ENCODE assay signal across 13 cellular contexts in the genomic region with DNA sequence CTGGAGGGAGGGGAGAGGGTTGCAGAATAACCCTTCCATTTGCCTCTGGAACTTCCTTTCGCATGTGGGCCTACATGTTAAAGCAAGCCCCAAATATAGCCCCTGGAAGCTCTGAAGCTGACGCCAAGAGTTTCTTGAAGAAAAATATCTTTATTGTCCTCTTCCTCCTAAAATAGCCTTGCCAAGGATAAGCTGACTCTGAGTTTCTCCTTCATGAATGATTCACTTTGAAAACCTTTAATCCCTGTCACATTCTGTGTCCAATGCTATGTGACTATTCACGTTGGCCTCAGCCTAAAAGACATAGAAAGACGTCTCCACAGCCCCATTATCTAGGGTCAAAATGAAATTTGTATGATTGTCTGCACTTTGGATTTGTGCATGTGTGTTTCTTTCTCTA. TPM values are rescaled to one million over a fixed set of nuclear protein-coding genes. Genes with fewer than 3 reads are reported as not detected.
DNase-seq lines count a peak whose midpoint lies in the region; ATAC-seq, FAIRE-seq and TF ChIP-seq lines count a peak whose summit lies in the region.
"Had no signal": no experiment of that assay in that cellular context is flagged by ENCODE, and none has a peak within 500 bp of the region (broad histone marks: within the 10 kb centered on the region; RNA-seq: fewer than 3 reads in every experiment).

No MANE protein-coding gene starts in this region.

- DNase-seq in ELR (ENCODE audit: low read depth) (peak; percentile 57), adrenal gland (peak in 1 of 7 donors; percentile 28), keratinocyte (ENCODE audit: low read depth, low spot score) (no peak), spleen (no peak), Karpas-422 (no peak)
- no peak for DNase-seq in activated CD4-positive, CD25-positive, alpha-beta regulatory T cell (lab: John Stamatoyannopoulos, UW)
- DNase-seq: activated CD8-positive, alpha-beta memory T cell treated with anti-CD3 and anti-CD28 coated beads for 24 hours; activated naive CD4-positive, alpha-beta T cell treated with anti-CD3 and anti-CD28 coated beads, Interleukin-2, amount 50 U/mL, for 16 hours; Caco-2; NCI-H2029 had no signal

- peaks cover 64% of the 10 kb centered on the region for H3K79me2 ChIP-seq in keratinocyte (ENCODE audit: control insufficient read depth, insufficient read depth, low read length)
- no peaks in the 10 kb centered on the region for H3K79me2 ChIP-seq in Karpas-422 (ENCODE audit: low read length)

- H3K4me3 ChIP-seq in adrenal gland (no peak overlapping the region), keratinocyte (ENCODE audit: control insufficient read depth in 2 of 3, extremely low read depth in 1 of 3, insufficient read depth in 2 of 3, low read depth in 1 of 3, low read length in 3 of 3) (peak overlapping the region in 2 of 3 experiments; percentile 27 to 37), spleen (no peak overlapping the region), Karpas-422 (ENCODE audit: low read length) (no peak overlapping the region)
- H3K4me3 ChIP-seq: GM23338 had no signal

- H3K9ac ChIP-seq in keratinocyte (ENCODE audit: control insufficient read depth, extremely low read depth, insufficient read depth, low read length) (peak overlapping the region; percentile 93), Karpas-422 (ENCODE audit: low read length) (no peak overlapping the region)

- intact Hi-C loops in adrenal gland (cut with DNase I), result no loop called here
- intact Hi-C loops in spleen (cut with DNase I; ENCODE audit: low total_unique reads), result no loop called here

- H3K4me1 ChIP-seq in adrenal gland (replicated peaks in 1 of 2) (peaks cover 36 to 46% of the 10 kb centered on the region in 2 donors), keratinocyte (ENCODE audit: control insufficient read depth, extremely low read depth, insufficient read depth, low read length) (peaks cover 92% of the 10 kb centered on the region), spleen (peaks cover 6 to 45% (median 15%) of the 10 kb centered on the region in 6 donors), Karpas-422 (ENCODE audit: low read length) (no peaks in the 10 kb centered on the region)

- H3K27ac ChIP-seq in adrenal gland (peak overlapping the region; percentile 67 to 96 (median 94)), keratinocyte (ENCODE audit: control insufficient read depth, insufficient read depth, low read length) (peak overlapping the region; percentile 99), spleen (peak overlapping the region; percentile 10 to 80 (median 74)), Karpas-422 (ENCODE audit: low read length) (no peak overlapping the region)

- H3K9me2 ChIP-seq in Karpas-422 (replicated peaks; ENCODE audit: insufficient read depth, low read length), result no peaks in the 10 kb centered on the region

- TF ChIP-seq CTCF in adrenal gland (IDR thresholded peaks at IDR 0.05) (no peak), keratinocyte (optimal IDR thresholded peaks at IDR 0.05 in 1 of 3, IDR thresholded peaks at IDR 0.05 in 1 of 3, conservative IDR thresholded peaks at IDR 0.05 in 1 of 3; ENCODE audit: extremely low read depth in 1 of 3, insufficient read depth in 2 of 3, low read length in 3 of 3) (no peak), spleen (IDR thresholded peaks at IDR 0.05 in 8 of 11, conservative IDR thresholded peaks at IDR 0.05 in 3 of 11) (no peak)

- TF ChIP-seq POLR2A in adrenal gland (IDR thresholded peaks at IDR 0.05) (peak in 1 of 2 donors; percentile 21), spleen (IDR thresholded peaks at IDR 0.05) (no peak)

- dilution Hi-C loops in keratinocyte (cut with MboI; ENCODE audit: extremely low pct_ligation_motif_present, low sequenced_read_pairs), result no loop called here

- H4K20me1 ChIP-seq in keratinocyte (ENCODE audit: control insufficient read depth, extremely low read depth, insufficient read depth, low read length) (no peaks in the 10 kb centered on the region), Karpas-422 (ENCODE audit: insufficient read depth, low read depth, low read length) (no peaks in the 10 kb centered on the region)

- H3K4me2 ChIP-seq in keratinocyte (ENCODE audit: control insufficient read depth, extremely low read depth, insufficient read depth, low read depth, low read length) (peak overlapping the region; percentile 72), Karpas-422 (ENCODE audit: low read depth, low read length, poor library complexity, severe bottlenecking) (no peak overlapping the region)

- no peak for FAIRE-seq in keratinocyte (lab: Jason Lieb, UNC)

- H3K36me3 ChIP-seq in adrenal gland (replicated peaks in 1 of 2), result no peaks in the 10 kb centered on the region
- peaks cover 26 to 63% of the 10 kb centered on the region in 2 experiments for H3K36me3 ChIP-seq in keratinocyte (ENCODE audit: control insufficient read depth in 2 of 2, extremely low read depth in 1 of 2, insufficient read depth in 2 of 2, low read length in 2 of 2)
- H3K36me3 ChIP-seq in spleen, result no peaks in the 10 kb centered on the region
- no peaks in the 10 kb centered on the region for H3K36me3 ChIP-seq in Karpas-422 (ENCODE audit: insufficient read depth, low read length)

- H3K9me1 ChIP-seq in keratinocyte (ENCODE audit: control insufficient read depth, extremely low read depth, insufficient read depth, low read length), result no peaks in the 10 kb centered on the region

- H3K27me3 ChIP-seq in adrenal gland, result no peaks in the 10 kb centered on the region
- no peaks in the 10 kb centered on the region for H3K27me3 ChIP-seq in keratinocyte (ENCODE audit: control insufficient read depth, extremely low read depth, insufficient read depth, low read length)
- peaks cover 0 to 3% (median 0%) of the 10 kb centered on the region in 7 donors for H3K27me3 ChIP-seq in spleen (replicated peaks in 1 of 7)
- no peaks in the 10 kb centered on the region for H3K27me3 ChIP-seq in Karpas-422 (ENCODE audit: low read length)

- WGBS in adrenal gland, 4 donors, result 7 to 22% (median 15%) methylated on average over 4 of the region's 4 CpGs
- 44 to 71% (median 68%) methylated on average over 4 of the region's 4 CpGs for WGBS in spleen, 5 donors

- H2AFZ ChIP-seq in keratinocyte (ENCODE audit: control insufficient read depth, low read length) (no peak overlapping the region), Karpas-422 (ENCODE audit: low read length) (no peak overlapping the region)
- H2AFZ ChIP-seq: GM23338 had no signal

- H3K9me3 ChIP-seq in adrenal gland (replicated peaks in 1 of 3) (no peaks in the 10 kb centered on the region), keratinocyte (ENCODE audit: control insufficient read depth, low read depth, low read length) (no peaks in the 10 kb centered on the region), spleen (no peaks in the 10 kb centered on the region), Karpas-422 (ENCODE audit: low read length) (no peaks in the 10 kb centered on the region)
- H3K9me3 ChIP-seq: Caco-2 had no signal

- no peak for ATAC-seq in GM19397 (IDR thresholded peaks at IDR 0.05; ENCODE audit: unreplicated experiment)
- no peak for ATAC-seq in HG03196 (IDR thresholded peaks at IDR 0.05; ENCODE audit: unreplicated experiment)
- ATAC-seq: GM23338 had no signal

RNA-seq across cellular contexts. Expression of gene C1orf116, which starts 6.4 kb away (rescaled TPM):
- total RNA-seq in adrenal gland (1 to 10 TPM in 6 of 8 donors, under 1 TPM in 2; 0.21 to 3.7 (median 1.1) TPM), spleen (1 to 10 TPM in 1 of 7 donors, under 1 TPM in 6; 0.09 to 1.0 (median 0.28) TPM)
- polyA plus RNA-seq in adrenal gland (under 1 TPM; 0.20 to 0.88 (median 0.88) TPM), keratinocyte (38.8 to 69.2 TPM (median 65.3 TPM) in 3 replicates), spleen (under 1 TPM in 2 of 3 donors, not detected in 1; 0.02 to 0.10 TPM)
- polyA plus RNA-seq in keratinocyte (2011; ENCODE audit: low read depth), result 55.5 TPM
- 46.7 and 49.2 TPM in 2 replicates for polyA plus RNA-seq in keratinocyte (2011; cell fraction: cytosol; rRNA removed)
- 136 and 166 TPM in 2 replicates for polyA plus RNA-seq in keratinocyte (2011; cell fraction: nucleus; rRNA removed)
- polyA plus RNA-seq in keratinocyte (2012; ENCODE audit: low replicate concordance), result 89.2 and 97.4 TPM in 2 replicates
- polyA minus RNA-seq in keratinocyte, result 45.2 to 149 TPM (median 67.3 TPM) in 3 replicates
- polyA minus RNA-seq in keratinocyte (2011; cell fraction: cytosol; rRNA and poly(A)+ RNA removed), result 29.2 TPM
- polyA minus RNA-seq in keratinocyte (2011; cell fraction: nucleus; rRNA and poly(A)+ RNA removed), result 65.2 and 94.2 TPM in 2 replicates
- total RNA-seq in Karpas-422 (2014; rRNA removed; shearing (Covaris generic); ENCODE audit: low replicate concordance), result not detected in 2 replicates

RNA-seq across cellular contexts. Expression of gene YOD1, which starts 24.8 kb away (rescaled TPM):
- total RNA-seq in adrenal gland, result 10 to 100 TPM in 1 of 8 donors, 1 to 10 TPM in 7; 4.3 to 15.7 (median 8.6) TPM
- polyA plus RNA-seq in adrenal gland, result 10 to 100 TPM in 1 of 3 donors, 1 to 10 TPM in 2; 2.5 to 10.9 (median 3.0) TPM
- polyA plus RNA-seq in keratinocyte, result 3.2 to 5.2 TPM (median 3.4 TPM) in 3 replicates
- polyA plus RNA-seq in keratinocyte (2011; ENCODE audit: low read depth), result 93.0 TPM
- polyA plus RNA-seq in keratinocyte (2011; cell fraction: cytosol; rRNA removed), result 0.71 and 2.0 TPM in 2 replicates
- 7.1 and 10.2 TPM in 2 replicates for polyA plus RNA-seq in keratinocyte (2011; cell fraction: nucleus; rRNA removed)
- polyA plus RNA-seq in keratinocyte (2012; ENCODE audit: low replicate concordance), result 4.4 and 38.4 TPM in 2 replicates
- 1.8 to 7.8 TPM (median 3.2 TPM) in 3 replicates for polyA minus RNA-seq in keratinocyte
- 2.7 TPM for polyA minus RNA-seq in keratinocyte (2011; cell fraction: cytosol; rRNA and poly(A)+ RNA removed)
- polyA minus RNA-seq in keratinocyte (2011; cell fraction: nucleus; rRNA and poly(A)+ RNA removed), result 8.2 and 14.3 TPM in 2 replicates
- 10 to 100 TPM in 6 of 7 donors, 1 to 10 TPM in 1; 9.8 to 23.2 (median 16.5) TPM for total RNA-seq in spleen
- 1 to 10 TPM; 2.8 to 3.6 (median 3.1) TPM for polyA plus RNA-seq in spleen
- not detected in 2 replicates for total RNA-seq in Karpas-422 (2014; rRNA removed; shearing (Covaris generic); ENCODE audit: low replicate concordance)

RNA-seq across cellular contexts. Expression of gene PFKFB2, which starts 26.9 kb away (rescaled TPM):
- 10 to 100 TPM; 10.3 to 25.8 (median 19.6) TPM for total RNA-seq in adrenal gland
- 10 to 100 TPM in 1 of 3 donors, 1 to 10 TPM in 2; 3.9 to 10.8 (median 6.7) TPM for polyA plus RNA-seq in adrenal gland
- polyA plus RNA-seq in keratinocyte, result 8.7 to 13.9 TPM (median 12.2 TPM) in 3 replicates
- polyA plus RNA-seq in keratinocyte (2011; ENCODE audit: low read depth), result 36.2 TPM
- 7.0 and 10.5 TPM in 2 replicates for polyA plus RNA-seq in keratinocyte (2011; cell fraction: cytosol; rRNA removed)
- polyA plus RNA-seq in keratinocyte (2011; cell fraction: nucleus; rRNA removed), result 22.4 and 25.8 TPM in 2 replicates
- polyA plus RNA-seq in keratinocyte (2012; ENCODE audit: low replicate concordance), result 9.1 and 34.8 TPM in 2 replicates
- polyA minus RNA-seq in keratinocyte, result 8.6 to 27.5 TPM (median 25.9 TPM) in 3 replicates
- polyA minus RNA-seq in keratinocyte (2011; cell fraction: cytosol; rRNA and poly(A)+ RNA removed), result 8.8 TPM
- 20.5 and 30.3 TPM in 2 replicates for polyA minus RNA-seq in keratinocyte (2011; cell fraction: nucleus; rRNA and poly(A)+ RNA removed)
- total RNA-seq in spleen, result 10 to 100 TPM; 19.1 to 69.5 (median 29.8) TPM
- 1 to 10 TPM; 6.8 to 8.3 (median 8.2) TPM for polyA plus RNA-seq in spleen
- 0.07 TPM in 1 of 2 replicates, not detected in the other for total RNA-seq in Karpas-422 (2014; rRNA removed; shearing (Covaris generic); ENCODE audit: low replicate concordance)

RNA-seq across cellular contexts. Expression of gene FCAMR, which starts 55.9 kb away (rescaled TPM):
- total RNA-seq in adrenal gland (not detected), spleen (1 to 10 TPM in 1 of 7 donors, under 1 TPM in 4, not detected in 2; 0.16 to 1.0 (median 0.36) TPM)
- polyA plus RNA-seq in adrenal gland (not detected), keratinocyte (not detected in 3 replicates), spleen (1 to 10 TPM in 1 of 3 donors, under 1 TPM in 2; 0.38 to 1.3 (median 0.59) TPM)
- polyA plus RNA-seq in keratinocyte (2011; ENCODE audit: low read depth), result not detected
- polyA plus RNA-seq in keratinocyte (2011; cell fraction: cytosol; rRNA removed), result not detected in 2 replicates
- not detected in 2 replicates for polyA plus RNA-seq in keratinocyte (2011; cell fraction: nucleus; rRNA removed)
- not detected in 2 replicates for polyA plus RNA-seq in keratinocyte (2012; ENCODE audit: low replicate concordance)
- not detected in 3 replicates for polyA minus RNA-seq in keratinocyte
- polyA minus RNA-seq in keratinocyte (2011; cell fraction: cytosol; rRNA and poly(A)+ RNA removed), result not detected
- not detected in 2 replicates for polyA minus RNA-seq in keratinocyte (2011; cell fraction: nucleus; rRNA and poly(A)+ RNA removed)
- total RNA-seq in Karpas-422 (2014; rRNA removed; shearing (Covaris generic); ENCODE audit: low replicate concordance), result not detected in 2 replicates
- total RNA-seq: GM23338 had no signal
- polyA plus RNA-seq: GM23338 had no signal

Comparison
In these comparisons a context has a peak if more than half of its experiments do, and no peak if none do; other contexts are left out.
1. H3K4me3 ChIP-seq: peak in keratinocyte (2 of 3); none in adrenal gland (0 of 4), spleen (0 of 8) and Karpas-422 (single experiment).
2. RNA of gene PFKFB2, which starts 26.9 kb away (total RNA-seq): 19.1 to 69.5 TPM in spleen and 10.3 to 25.8 TPM in adrenal gland; 0.07 TPM in Karpas-422; every median in the first group is over 10 times any median in the second.